24 cellular contexts compared by ENCODE assay signal in the genomic region with DNA sequence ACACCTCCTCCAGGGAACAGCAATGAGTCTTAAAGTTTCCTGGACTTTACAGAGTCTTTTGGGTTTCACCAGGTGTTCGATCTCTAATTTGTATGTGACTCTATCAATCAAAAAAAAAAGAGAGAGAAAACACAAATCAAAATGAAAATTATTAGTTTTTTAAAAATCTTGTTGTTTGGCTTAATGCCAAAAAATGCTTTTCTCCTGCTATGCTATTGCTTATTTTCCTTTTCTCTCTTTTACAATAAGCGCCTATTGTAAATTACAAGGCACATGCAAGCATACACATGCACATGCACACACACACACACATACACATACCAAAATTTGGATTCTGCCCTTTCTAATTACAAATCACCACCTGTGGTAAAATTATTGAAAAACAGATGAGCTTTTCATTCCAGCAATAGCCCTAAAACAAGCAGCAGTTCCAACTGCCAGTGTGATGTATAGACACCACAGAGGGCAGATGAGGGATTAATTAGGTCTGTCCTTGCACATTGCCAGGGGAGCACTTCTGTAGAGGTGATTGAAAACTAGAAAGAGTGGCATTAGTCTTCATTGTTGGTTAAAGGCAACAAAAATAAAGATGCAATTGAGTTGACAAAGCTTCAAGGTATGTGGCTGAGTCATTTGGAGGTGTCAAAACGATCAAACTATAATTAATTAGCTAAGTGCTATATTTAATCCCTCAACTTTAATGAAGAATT.
"Had no signal": no experiment of that assay in that cellular context is flagged by ENCODE, and none has a peak within 500 bp of the region (broad histone marks: within the 10 kb centered on the region; RNA-seq: fewer than 3 reads in every experiment).

No MANE protein-coding gene starts in this region.

- DNase-seq: cortex of kidney; effector memory CD8-positive, alpha-beta T cell; hypothalamus; immature natural killer cell; islet precursor cell; kidney glomerular epithelial cell; left colon; left ventricle myocardium superior; lower lobe of right lung; nucleus accumbens; right cardiac atrium; spleen; stimulated activated CD4-positive, alpha-beta T cell treated with anti-CD3 and anti-CD28 coated beads, Interleukin-4, amount 100 ng/mL, for 4 hours; stimulated activated naive CD8-positive, alpha-beta T cell treated with anti-CD3 and anti-CD28 coated beads, Interleukin-15, Interleukin-2, amounts not matched to agents 100 U/mL and 50 U/mL, for 24 hours; substantia nigra; testis; tibial artery had no signal

- H3K4me3 Mint-ChIP-seq: effector memory CD8-positive, alpha-beta T cell; immature natural killer cell; natural killer cell treated with Interleukin-12 subunit alpha and Interleukin-12 subunit beta and Interleukin-15 and Interleukin-18, amount 100 ng/mL, for 72 hours; stimulated activated memory B cell treated with anti-CD40 and anti-IgM and Interleukin-4, amounts not matched to agents 10 μg/mL and 1 μg/mL and 100 μg/mL, for 72 hours; type B pancreatic cell had no signal

- H3K27ac Mint-ChIP-seq: effector memory CD8-positive, alpha-beta T cell; immature natural killer cell; natural killer cell treated with Interleukin-12 subunit alpha and Interleukin-12 subunit beta and Interleukin-15 and Interleukin-18, amount 100 ng/mL, for 72 hours; stimulated activated memory B cell treated with anti-CD40 and anti-IgM and Interleukin-4, amounts not matched to agents 10 μg/mL and 1 μg/mL and 100 μg/mL, for 72 hours; type B pancreatic cell had no signal

- H3K27me3 ChIP-seq: spleen, testis, tibial artery had no signal

- H3K4me1 Mint-ChIP-seq: immature natural killer cell; stimulated activated memory B cell treated with anti-CD40 and anti-IgM and Interleukin-4, amounts not matched to agents 10 μg/mL and 1 μg/mL and 100 μg/mL, for 72 hours had no signal

- H3K36me3 Mint-ChIP-seq: natural killer cell treated with Interleukin-12 subunit alpha and Interleukin-12 subunit beta and Interleukin-15 and Interleukin-18, amount 100 ng/mL, for 72 hours; stimulated activated memory B cell treated with anti-CD40 and anti-IgM and Interleukin-4, amounts not matched to agents 10 μg/mL and 1 μg/mL and 100 μg/mL, for 72 hours; type B pancreatic cell had no signal

- ATAC-seq: effector memory CD8-positive, alpha-beta T cell; left colon; left ventricle myocardium superior; lower lobe of right lung; natural killer cell treated with Interleukin-12 subunit alpha and Interleukin-12 subunit beta and Interleukin-15 and Interleukin-18, amount 100 ng/mL, for 72 hours; right cardiac atrium; stimulated activated memory B cell treated with anti-CD40 and anti-IgM and Interleukin-4, amounts not matched to agents 10 μg/mL and 1 μg/mL and 100 μg/mL, for 72 hours; stimulated activated naive CD8-positive, alpha-beta T cell treated with anti-CD3 and anti-CD28 coated beads, Interleukin-15, Interleukin-2, amounts not matched to agents 100 U/mL and 50 U/mL, for 24 hours had no signal

- H3K36me3 ChIP-seq: lower lobe of right lung, prostate gland, spleen, tibial artery had no signal

- H3K4me3 ChIP-seq: lower lobe of right lung, prostate gland, skin epidermis, spleen, testis, tibial artery had no signal

- FAIRE-seq: endometrium, frontal cortex had no signal

- H3K27me3 Mint-ChIP-seq: effector memory CD8-positive, alpha-beta T cell; natural killer cell treated with Interleukin-12 subunit alpha and Interleukin-12 subunit beta and Interleukin-15 and Interleukin-18, amount 100 ng/mL, for 72 hours; stimulated activated memory B cell treated with anti-CD40 and anti-IgM and Interleukin-4, amounts not matched to agents 10 μg/mL and 1 μg/mL and 100 μg/mL, for 72 hours; type B pancreatic cell had no signal

- H3K9me3 Mint-ChIP-seq: type B pancreatic cell had no signal
